ENCODE assay signal across 16 cellular contexts in genomic region chr14:77315115-77315944, GRCh38. TPM values are rescaled to one million over a fixed set of nuclear protein-coding genes. Genes with fewer than 3 reads are reported as not detected.
DNase-seq lines count a peak whose midpoint lies in the region; ATAC-seq, FAIRE-seq and TF ChIP-seq lines count a peak whose summit lies in the region.
"Had no signal": no experiment of that assay in that cellular context is flagged by ENCODE, and none has a peak within 500 bp of the region (broad histone marks: within the 10 kb centered on the region; RNA-seq: fewer than 3 reads in every experiment).

No MANE protein-coding gene starts in this region.

- TF ChIP-seq CTCF in breast epithelium (IDR thresholded peaks at IDR 0.05) (no peak), mesothelial cell of epicardium (IDR thresholded peaks at IDR 0.05; ENCODE audit: unreplicated experiment) (no peak), testis (IDR thresholded peaks at IDR 0.05) (no peak), kidney (IDR thresholded peaks at IDR 0.05; ENCODE audit: borderline replicate concordance, extremely low read depth, insufficient read depth) (no peak)

- H3K9ac ChIP-seq in kidney (ENCODE audit: low read length in 2 of 2) = no peak overlapping the region

- H3K9me3 Mint-ChIP-seq in mesothelial cell of epicardium = no peaks in the 10 kb centered on the region
- H3K9me3 Mint-ChIP-seq: CD4-positive, CD25-positive, alpha-beta regulatory T cell; HFFc6; IgD-negative memory B cell; stimulated activated effector memory CD8-positive, alpha-beta T cell treated with anti-CD3 and anti-CD28 coated beads, Interleukin-12 subunit alpha, Interleukin-12 subunit beta, amount 100 ng/mL, for 72 hours had no signal

- 43 to 47% methylated on average over 17 of the region's 17 CpGs for WGBS in testis, 2 donors

- ATAC-seq in HG03280 (IDR thresholded peaks at IDR 0.05; ENCODE audit: unreplicated experiment) = no peak
- ATAC-seq: activated CD4-positive, alpha-beta T cell treated with anti-CD3 and anti-CD28 coated beads for 36 hours; heart left ventricle; stimulated activated effector memory CD8-positive, alpha-beta T cell treated with anti-CD3 and anti-CD28 coated beads, Interleukin-12 subunit alpha, Interleukin-12 subunit beta, amount 100 ng/mL, for 72 hours had no signal

- H3K4me3 ChIP-seq in breast epithelium (peak overlapping the region in 1 of 3 donors; percentile 22), testis (no peak overlapping the region), kidney (ENCODE audit: low read length in 2 of 2) (peak overlapping the region in 1 of 2 donors; percentile 11)
- H3K4me3 ChIP-seq: ovary had no signal

- H3K27ac ChIP-seq in breast epithelium (peak overlapping the region; percentile 83 to 85), testis (peak overlapping the region; percentile 41 to 81), kidney (ENCODE audit: low read depth in 2 of 2, low read length in 2 of 2) (no peak overlapping the region)
- H3K27ac ChIP-seq: ovary had no signal

- H3K27me3 ChIP-seq in breast epithelium = no peaks in the 10 kb centered on the region
- H3K27me3 ChIP-seq in testis = no peaks in the 10 kb centered on the region
- H3K27me3 ChIP-seq: heart left ventricle, ovary had no signal

- H3K4me1 Mint-ChIP-seq in mesothelial cell of epicardium = peaks cover 49% of the 10 kb centered on the region

- DNase-seq in NCI-H524 (lab: John Stamatoyannopoulos, UW) = peak; percentile 53 to 79
- no peak for DNase-seq in breast epithelium (ENCODE audit: low spot score in 2 of 2)
- no peak for DNase-seq in mesothelial cell of epicardium (ENCODE audit: low spot score in 2 of 2, unreplicated experiment in 2 of 2)
- no peak for DNase-seq in testis
- no peak for DNase-seq in NCI-H1436 (lab: John Stamatoyannopoulos, UW)
- DNase-seq in kidney = no peak

- H3K36me3 Mint-ChIP-seq in mesothelial cell of epicardium = peaks cover 2% of the 10 kb centered on the region
- H3K36me3 Mint-ChIP-seq: IgD-negative memory B cell; stimulated activated effector memory CD8-positive, alpha-beta T cell treated with anti-CD3 and anti-CD28 coated beads, Interleukin-12 subunit alpha, Interleukin-12 subunit beta, amount 100 ng/mL, for 72 hours had no signal

- peaks cover 16 to 32% of the 10 kb centered on the region in 2 donors for H3K4me1 ChIP-seq in breast epithelium
- H3K4me1 ChIP-seq in testis = peaks cover 64% of the 10 kb centered on the region
- peaks cover 10 to 18% of the 10 kb centered on the region in 2 donors for H3K4me1 ChIP-seq in kidney (ENCODE audit: control insufficient read depth in 1 of 2, insufficient read depth in 1 of 2, low read depth in 1 of 2, low read length in 2 of 2)

- no peaks in the 10 kb centered on the region for H3K36me3 ChIP-seq in breast epithelium
- H3K36me3 ChIP-seq in testis (ENCODE audit: low read depth, missing control alignments) = no peaks in the 10 kb centered on the region
- no peaks in the 10 kb centered on the region for H3K36me3 ChIP-seq in kidney (ENCODE audit: control insufficient read depth in 1 of 2, insufficient read depth in 2 of 2, low read length in 2 of 2)
- H3K36me3 ChIP-seq: ovary had no signal

- no peaks in the 10 kb centered on the region for H3K9me3 ChIP-seq in breast epithelium
- no peaks in the 10 kb centered on the region for H3K9me3 ChIP-seq in testis
- H3K9me3 ChIP-seq in kidney (ENCODE audit: control insufficient read depth in 1 of 2, low read length in 2 of 2) = no peaks in the 10 kb centered on the region
- H3K9me3 ChIP-seq: heart left ventricle, ovary had no signal

- FAIRE-seq in kidney (lab: Jason Lieb, UNC) = no peak

- peak overlapping the region; percentile 47 for H3K27ac Mint-ChIP-seq in mesothelial cell of epicardium
- H3K27ac Mint-ChIP-seq: activated CD4-positive, alpha-beta T cell treated with anti-CD3 and anti-CD28 coated beads for 36 hours; stimulated activated effector memory CD8-positive, alpha-beta T cell treated with anti-CD3 and anti-CD28 coated beads, Interleukin-12 subunit alpha, Interleukin-12 subunit beta, amount 100 ng/mL, for 72 hours had no signal

- intact Hi-C loops in breast epithelium (cut with DNase I; ENCODE audit: low total_unique reads) (no loop called here), testis (cut with DNase I; ENCODE audit: low total_unique reads) (no loop called here), kidney (cut with DNase I) (loop anchor here (10.0 kb wide), 1 partner anchor 441 kb away; no protein-coding TSS in a partner anchor)

- TF ChIP-seq POLR2A in breast epithelium (IDR thresholded peaks at IDR 0.05) (no peak), testis (IDR thresholded peaks at IDR 0.05) (no peak)

- no peaks in the 10 kb centered on the region for H3K27me3 Mint-ChIP-seq in mesothelial cell of epicardium (ENCODE audit: low read depth)
- H3K27me3 Mint-ChIP-seq: activated CD4-positive, alpha-beta T cell treated with anti-CD3 and anti-CD28 coated beads for 36 hours; CD4-positive, CD25-positive, alpha-beta regulatory T cell; IgD-negative memory B cell had no signal

- no peak overlapping the region for H3K4me3 Mint-ChIP-seq in mesothelial cell of epicardium
- H3K4me3 Mint-ChIP-seq: activated CD4-positive, alpha-beta T cell treated with anti-CD3 and anti-CD28 coated beads for 36 hours; stimulated activated effector memory CD8-positive, alpha-beta T cell treated with anti-CD3 and anti-CD28 coated beads, Interleukin-12 subunit alpha, Interleukin-12 subunit beta, amount 100 ng/mL, for 72 hours had no signal

RNA-seq across cellular contexts. Expression of gene POMT2, which starts 5.4 kb away (rescaled TPM):
- 10 to 100 TPM; 16.8 to 30.3 (median 25.2) TPM for total RNA-seq in breast epithelium
- 40.5 to 46.1 TPM (median 45.3 TPM) in 3 replicates for total RNA-seq in mesothelial cell of epicardium
- total RNA-seq in testis = 100 to 1,000 TPM; 127 to 162 TPM
- 108 TPM for polyA plus RNA-seq in testis (ENCODE audit: insufficient read depth, low read depth, low replicate concordance)
- total RNA-seq in kidney = 34.7 TPM
- polyA plus RNA-seq in kidney (ENCODE audit: insufficient read depth, low read depth, low replicate concordance) = 18.2 TPM

RNA-seq across cellular contexts. Expression of gene GSTZ1, which starts 5.5 kb away (rescaled TPM):
- total RNA-seq in breast epithelium = 10 to 100 TPM; 24.3 to 42.2 (median 32.6) TPM
- total RNA-seq in mesothelial cell of epicardium = 20.7 to 24.0 TPM (median 23.5 TPM) in 3 replicates
- total RNA-seq in testis = 10 to 100 TPM; 52.8 to 64.1 TPM
- 101 TPM for polyA plus RNA-seq in testis (ENCODE audit: insufficient read depth, low read depth, low replicate concordance)
- total RNA-seq in kidney = 17.0 TPM
- polyA plus RNA-seq in kidney (ENCODE audit: insufficient read depth, low read depth, low replicate concordance) = 64.7 TPM

RNA-seq across cellular contexts. Expression of gene NGB, which starts 44.3 kb away (rescaled TPM):
- total RNA-seq in breast epithelium = not detected
- not detected in 3 replicates for total RNA-seq in mesothelial cell of epicardium
- total RNA-seq in testis = 1 to 10 TPM; 1.1 to 1.3 TPM
- 0.76 TPM for polyA plus RNA-seq in testis (ENCODE audit: insufficient read depth, low read depth, low replicate concordance)
- not detected for total RNA-seq in kidney
- not detected for polyA plus RNA-seq in kidney (ENCODE audit: insufficient read depth, low read depth, low replicate concordance)
- total RNA-seq: activated CD4-positive, alpha-beta T cell treated with anti-CD3 and anti-CD28 coated beads for 36 hours; CD4-positive, CD25-positive, alpha-beta regulatory T cell; heart left ventricle; HFFc6; liver; T-helper 1 cell treated with Interleukin-12 subunit alpha and Interleukin-12 subunit beta and Interleukin-4 antibody, amounts not matched to agents 30 ng/mL and 1 ng/mL, for 36 hours had no signal
- polyA plus RNA-seq: CD4-positive, CD25-positive, alpha-beta regulatory T cell; heart left ventricle; IgD-negative memory B cell; liver had no signal

Comparison
In these comparisons a context has a peak if more than half of its experiments do, and no peak if none do; other contexts are left out.
1. DNase-seq: peak in NCI-H524 (2 of 2); none in breast epithelium (0 of 2), mesothelial cell of epicardium (0 of 2), testis (single experiment), NCI-H1436 (single experiment) and kidney (single experiment).
2. H3K27ac ChIP-seq: peak in breast epithelium (2 of 2) and testis (2 of 2); none in kidney (0 of 2).